ENCODE assay signal across 17 cellular contexts in the genomic region with DNA sequence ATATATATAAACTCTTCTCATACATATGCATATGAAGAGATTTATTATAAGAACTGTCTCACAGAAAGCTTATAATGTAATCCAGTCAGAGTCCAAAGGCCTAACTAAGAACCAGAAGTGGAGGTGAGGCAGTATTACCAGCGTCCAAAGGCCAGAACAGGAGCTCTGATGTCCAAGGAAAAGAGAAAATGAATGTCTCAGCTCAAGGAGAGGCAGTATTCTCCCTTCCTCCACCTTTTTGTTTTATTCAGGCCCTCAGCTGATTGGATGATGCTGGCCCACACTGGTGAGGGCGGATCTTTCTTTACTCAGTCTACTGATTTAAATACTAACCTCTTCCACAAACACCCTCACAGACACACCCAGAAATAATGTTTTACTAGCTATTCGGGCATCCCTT.
"Had no signal": no experiment of that assay in that cellular context is flagged by ENCODE, and none has a peak within 500 bp of the region (broad histone marks: within the 10 kb centered on the region; RNA-seq: fewer than 3 reads in every experiment).

No MANE protein-coding gene starts in this region.

- H3K36me3 ChIP-seq: esophagus muscularis mucosa, lower lobe of right lung, upper lobe of right lung had no signal

- H3K4me3 ChIP-seq: esophagus muscularis mucosa, lower lobe of right lung, skin epidermis, testis, upper lobe of right lung had no signal

- FAIRE-seq: bronchial epithelial cell, endothelial cell of umbilical vein had no signal

- DNase-seq: activated B cell treated with CpG ODN at 0.5 μM for 24 hours; activated CD4-positive, alpha-beta memory T cell treated with anti-CD3 and anti-CD28 coated beads, Interleukin-2, amount 10 ng/mL, durations not matched to agents 7 days and 5 days; activated CD4-positive, alpha-beta T cell treated with anti-CD3 and anti-CD28 coated beads for 48 hours; activated CD8-positive, alpha-beta memory T cell treated with anti-CD3 and anti-CD28 coated beads, Interleukin-2, amount 10 ng/mL, durations not matched to agents 7 days and 5 days; dermis blood vessel endothelial cell; effector memory CD4-positive, alpha-beta T cell; lower lobe of right lung; nephron progenitor cell; right cardiac atrium; stimulated activated CD4-positive, alpha-beta T cell treated with anti-CD3 and anti-CD28 coated beads, Interleukin-15, amount 100 ng/mL, for 24 hours; stimulated activated CD4-positive, alpha-beta T cell treated with anti-CD3 and anti-CD28 coated beads, Interleukin-2, amount 100 ng/mL, for 48 hours; testis; upper lobe of right lung had no signal

- ATAC-seq: activated CD8-positive, alpha-beta memory T cell treated with anti-CD3 and anti-CD28 coated beads, Interleukin-2, amount 10 ng/mL, durations not matched to agents 7 days and 5 days; lower lobe of right lung; right cardiac atrium; upper lobe of right lung had no signal

- H3K27ac ChIP-seq: esophagus muscularis mucosa, lower lobe of right lung, skin epidermis, testis, upper lobe of right lung had no signal

- H3K27me3 ChIP-seq: esophagus muscularis mucosa, testis, upper lobe of right lung had no signal

- H3K9me3 ChIP-seq: esophagus muscularis mucosa, lower lobe of right lung, testis, upper lobe of right lung had no signal
